ENCODE assay signal across 9 cellular contexts in the genomic region with DNA sequence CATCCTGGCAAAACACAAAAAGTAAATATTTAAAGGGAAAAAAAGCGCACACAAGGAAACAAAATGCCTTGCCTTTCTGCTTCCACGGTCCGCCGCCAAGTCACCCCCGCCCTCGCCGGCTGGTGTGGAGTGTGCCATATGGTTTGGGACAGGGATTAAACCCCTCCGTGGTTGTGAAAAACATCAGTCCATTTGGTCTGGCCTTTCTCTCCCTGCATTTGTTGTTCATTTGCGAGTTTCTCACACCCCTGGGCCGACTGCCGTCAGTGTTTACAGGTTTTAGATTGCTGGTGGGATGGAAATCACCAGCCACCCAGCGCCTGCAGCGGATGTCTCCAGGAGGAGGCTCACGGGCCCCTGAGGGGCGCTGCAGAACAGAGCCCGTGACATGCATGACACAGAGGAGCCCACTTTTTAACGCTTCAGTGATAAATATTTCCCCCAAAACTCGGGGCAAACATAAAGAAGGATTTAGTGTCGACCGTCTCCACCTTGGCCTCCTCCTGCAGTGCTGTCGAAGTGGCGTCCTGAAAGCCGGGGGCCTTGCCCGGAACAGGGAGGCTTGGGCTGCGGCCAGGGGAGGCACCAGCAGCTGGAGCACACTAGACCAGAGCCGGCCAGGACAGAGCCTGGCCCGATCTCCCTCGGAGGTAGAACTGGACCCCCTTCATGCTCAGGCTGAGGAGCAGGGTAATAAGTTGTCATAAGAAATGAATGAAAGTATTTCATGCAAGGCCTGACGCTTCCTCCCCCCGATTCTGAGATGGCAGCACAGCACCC.
DNase-seq lines count a peak whose midpoint lies in the region; ATAC-seq and TF ChIP-seq lines count a peak whose summit lies in the region.
"Had no signal": no experiment of that assay in that cellular context is flagged by ENCODE, and none has a peak within 500 bp of the region (broad histone marks: within the 10 kb centered on the region; RNA-seq: fewer than 3 reads in every experiment).

No MANE protein-coding gene starts in this region.

- no peak for ATAC-seq in heart right ventricle
- no peak for ATAC-seq in HG03045 (IDR thresholded peaks at IDR 0.05; ENCODE audit: unreplicated experiment)
- ATAC-seq in GM21381 (IDR thresholded peaks at IDR 0.05; ENCODE audit: unreplicated experiment), result no peak

- POLR2A ChIA-PET in GM10248 (lab: Yijun Ruan, JAX), result no interaction called here

- CTCF ChIA-PET in GM10248 (lab: Yijun Ruan, JAX), result no interaction called here

- intact Hi-C loops in heart right ventricle (cut with DNase I), result no loop called here

- H3K4me3 ChIP-seq in cardiac muscle cell, result no peak overlapping the region
- H3K4me3 ChIP-seq in heart right ventricle, result no peak overlapping the region
- H3K4me3 ChIP-seq in endodermal cell (ENCODE audit: low read length), result no peak overlapping the region

- WGBS in heart right ventricle, 2 donors, result 47 to 65% methylated on average over 30 of the region's 30 CpGs
- WGBS in endodermal cell (ENCODE audit: insufficient coverage in 1 of 2, insufficient read length in 1 of 2), 2 experiments, result 79 to 81% methylated on average over 17 to 30 of the region's 30 CpGs

- no peak overlapping the region for H3K4me3 Mint-ChIP-seq in endodermal cell
- peak overlapping the region; percentile 68 for H3K4me3 Mint-ChIP-seq in nephron progenitor cell

- H3K27me3 ChIP-seq in cardiac muscle cell (no peaks in the 10 kb centered on the region), heart right ventricle (peaks cover 0 to 56% (median 13%) of the 10 kb centered on the region in 7 donors), endodermal cell (ENCODE audit: control insufficient read depth, insufficient read depth, low read length, poor library complexity, severe bottlenecking) (no peaks in the 10 kb centered on the region)

- H3K27ac ChIP-seq in cardiac muscle cell (no peak overlapping the region), heart right ventricle (no peak overlapping the region), endodermal cell (ENCODE audit: low read depth, low read length) (no peak overlapping the region)

- H3K4me1 Mint-ChIP-seq in endodermal cell, result peaks cover 29% of the 10 kb centered on the region
- peaks cover 36% of the 10 kb centered on the region for H3K4me1 Mint-ChIP-seq in nephron progenitor cell

- no peak for DNase-seq in cardiac muscle cell (ENCODE audit: low read depth in 1 of 2, low spot score in 1 of 2)
- DNase-seq in heart right ventricle, result no peak
- peak; percentile 76 for DNase-seq in endodermal cell
- DNase-seq in nephron progenitor cell, result peak; percentile 33
- no peak for DNase-seq in occipital lobe (lab: John Stamatoyannopoulos, UW)
- DNase-seq in GM10248 (ENCODE audit: extremely low spot score), result no peak
- DNase-seq: T-helper 9 cell had no signal

- H3K4me1 ChIP-seq in cardiac muscle cell (ENCODE audit: low read depth) (peaks cover 12% of the 10 kb centered on the region), heart right ventricle (peaks cover 0 to 36% (median 0%) of the 10 kb centered on the region in 9 donors), endodermal cell (ENCODE audit: control insufficient read depth, insufficient read depth, low read length) (peaks cover 3% of the 10 kb centered on the region)

- H3K9me3 ChIP-seq in cardiac muscle cell (ENCODE audit: low read depth) (no peaks in the 10 kb centered on the region), heart right ventricle (peaks cover 0 to 6% (median 0%) of the 10 kb centered on the region in 11 donors), endodermal cell (ENCODE audit: control insufficient read depth, low read length) (no peaks in the 10 kb centered on the region)

- H3K36me3 Mint-ChIP-seq in endodermal cell (ENCODE audit: low read depth), result no peaks in the 10 kb centered on the region
- H3K36me3 Mint-ChIP-seq in nephron progenitor cell (ENCODE audit: low read depth), result no peaks in the 10 kb centered on the region

- TF ChIP-seq CTCF in cardiac muscle cell (IDR thresholded peaks at IDR 0.05; ENCODE audit: low read depth, low read length) (peak; percentile 9), heart right ventricle (IDR thresholded peaks at IDR 0.05) (no peak), endodermal cell (conservative IDR thresholded peaks at IDR 0.05) (peak; percentile 41), nephron progenitor cell (IDR thresholded peaks at IDR 0.05) (no peak), GM10248 (IDR thresholded peaks at IDR 0.05; ENCODE audit: control extremely low read depth, extremely low read depth, low read depth, missing control alignments) (no peak)

- no peaks in the 10 kb centered on the region for H3K36me3 ChIP-seq in cardiac muscle cell
- no peaks in the 10 kb centered on the region for H3K36me3 ChIP-seq in heart right ventricle
- H3K36me3 ChIP-seq in endodermal cell (ENCODE audit: control insufficient read depth, insufficient read depth, low read length), result no peaks in the 10 kb centered on the region

- no peak overlapping the region for H3K9ac ChIP-seq in endodermal cell (ENCODE audit: extremely low read depth, low read length, poor library complexity, severe bottlenecking)

- H3K27ac Mint-ChIP-seq in endodermal cell, result peak overlapping the region; percentile 83
- H3K27ac Mint-ChIP-seq in nephron progenitor cell, result no peak overlapping the region

- H3K9me3 Mint-ChIP-seq in endodermal cell, result no peaks in the 10 kb centered on the region
- H3K9me3 Mint-ChIP-seq in nephron progenitor cell, result no peaks in the 10 kb centered on the region

- H3K27me3 Mint-ChIP-seq in endodermal cell (ENCODE audit: insufficient read depth), result no peaks in the 10 kb centered on the region
- peaks cover 8% of the 10 kb centered on the region for H3K27me3 Mint-ChIP-seq in nephron progenitor cell (ENCODE audit: low read depth, poor library complexity)

Comparison
In these comparisons a context has a peak if more than half of its experiments do, and no peak if none do; other contexts are left out.
1. CTCF ChIP-seq: peak in cardiac muscle cell (single experiment) and endodermal cell (single experiment); none in heart right ventricle (0 of 9), nephron progenitor cell (single experiment) and GM10248 (single experiment).
2. DNase-seq: peak in endodermal cell (single experiment) and nephron progenitor cell (single experiment); none in cardiac muscle cell (0 of 2), heart right ventricle (0 of 2), occipital lobe (single experiment) and GM10248 (single experiment).